6 cellular contexts compared by ENCODE assay signal in the genomic region with DNA sequence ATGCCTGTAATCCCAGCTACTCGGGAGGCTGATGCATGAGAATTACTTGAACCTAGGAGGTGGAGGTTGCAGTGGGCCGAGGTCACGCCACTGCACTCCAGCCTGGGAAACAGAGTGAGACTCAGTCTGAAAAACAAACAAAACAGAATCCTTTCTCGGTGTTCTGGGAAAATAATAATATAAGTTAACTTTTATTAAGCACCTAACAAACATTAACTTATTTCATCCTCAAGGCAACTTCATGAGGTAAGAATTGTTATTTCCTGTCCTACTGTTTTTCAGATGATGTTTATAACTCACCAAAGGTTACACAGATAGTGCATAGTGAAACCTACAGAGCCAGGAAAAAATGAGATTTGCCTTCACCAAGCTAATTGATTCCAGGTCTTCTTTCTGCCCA.
"Had no signal": no experiment of that assay in that cellular context is flagged by ENCODE, and none has a peak within 500 bp of the region (broad histone marks: within the 10 kb centered on the region; RNA-seq: fewer than 3 reads in every experiment).

No MANE protein-coding gene starts in this region.

- H3K4me2 ChIP-seq: GM23338 had no signal

- H2AFZ ChIP-seq: GM23338 had no signal

- DNase-seq: H9, HCEC 1CT, KBM-7 had no signal

- H3K27ac ChIP-seq: HL-60 had no signal

- H3K4me3 ChIP-seq: GM23338 had no signal

- ATAC-seq: GM23338, HepG2 had no signal
